19 cellular contexts compared by ENCODE assay signal in the genomic region with DNA sequence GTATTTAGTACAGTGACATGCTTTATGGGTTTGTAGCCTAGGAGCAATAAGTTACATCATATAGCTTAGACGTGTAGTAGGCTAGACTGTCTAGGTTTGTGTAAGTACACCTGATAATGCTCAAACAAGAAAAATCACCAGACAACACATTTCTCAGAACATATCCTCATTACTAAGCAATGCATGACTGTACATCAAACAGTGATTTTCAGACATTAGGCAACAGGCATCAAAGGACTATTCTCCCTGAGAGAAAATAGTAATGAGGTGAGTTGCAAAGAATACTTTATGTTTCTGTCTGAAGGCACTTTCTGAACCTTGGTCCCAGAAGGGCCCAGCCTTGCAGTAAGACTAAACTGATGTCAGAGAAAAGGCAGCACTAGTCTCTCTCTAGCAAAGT. TPM values are rescaled to one million over a fixed set of nuclear protein-coding genes. Genes with fewer than 3 reads are reported as not detected.
"Had no signal": no experiment of that assay in that cellular context is flagged by ENCODE, and none has a peak within 500 bp of the region (broad histone marks: within the 10 kb centered on the region; RNA-seq: fewer than 3 reads in every experiment).

No MANE protein-coding gene starts in this region.

- ATAC-seq: esophagus mucosa; left cardiac atrium; lower lobe of right lung; right cardiac atrium; stimulated activated effector memory CD8-positive, alpha-beta T cell treated with anti-CD3 and anti-CD28 coated beads, Interleukin-12 subunit alpha, Interleukin-12 subunit beta, amount 100 ng/mL, for 72 hours; upper lobe of right lung had no signal

- DNase-seq: activated B cell treated with CpG ODN at 0.5 μM for 24 hours; activated CD4-positive, alpha-beta memory T cell treated with anti-CD3 and anti-CD28 coated beads for 36 hours; activated CD4-positive, alpha-beta T cell treated with anti-CD3 and anti-CD28 coated beads for 4 hours; activated T-cell treated with anti-CD3 and anti-CD28 coated beads for 4 hours; caudate nucleus; dorsolateral prefrontal cortex; left cardiac atrium; lower lobe of right lung; right cardiac atrium; stimulated activated CD4-positive, alpha-beta T cell treated with anti-CD3 and anti-CD28 coated beads, Interleukin-4, amount 100 ng/mL, for 24 hours; testis; upper lobe of right lung had no signal

- H3K27ac Mint-ChIP-seq: activated B cell treated with CpG ODN at 0.5 μM for 24 hours; activated CD4-positive, alpha-beta memory T cell treated with anti-CD3 and anti-CD28 coated beads for 36 hours; activated naive CD8-positive, alpha-beta T cell; progenitor cell of endocrine pancreas; stimulated activated effector memory CD8-positive, alpha-beta T cell treated with anti-CD3 and anti-CD28 coated beads, Interleukin-12 subunit alpha, Interleukin-12 subunit beta, amount 100 ng/mL, for 72 hours had no signal

- H3K4me3 Mint-ChIP-seq: activated B cell treated with CpG ODN at 0.5 μM for 24 hours; activated CD4-positive, alpha-beta memory T cell treated with anti-CD3 and anti-CD28 coated beads for 36 hours; activated naive CD8-positive, alpha-beta T cell; stimulated activated effector memory CD8-positive, alpha-beta T cell treated with anti-CD3 and anti-CD28 coated beads, Interleukin-12 subunit alpha, Interleukin-12 subunit beta, amount 100 ng/mL, for 72 hours had no signal

- H3K36me3 Mint-ChIP-seq: activated CD4-positive, alpha-beta memory T cell treated with anti-CD3 and anti-CD28 coated beads for 36 hours; activated naive CD8-positive, alpha-beta T cell; stimulated activated effector memory CD8-positive, alpha-beta T cell treated with anti-CD3 and anti-CD28 coated beads, Interleukin-12 subunit alpha, Interleukin-12 subunit beta, amount 100 ng/mL, for 72 hours had no signal

- H3K36me3 ChIP-seq: lower lobe of right lung, upper lobe of right lung had no signal

- H3K27ac ChIP-seq: lower lobe of right lung, testis, upper lobe of right lung had no signal

- H3K4me1 ChIP-seq: lower lobe of right lung, testis, upper lobe of right lung had no signal

- H3K4me3 ChIP-seq: dorsolateral prefrontal cortex, lower lobe of right lung, skin epidermis, testis, upper lobe of right lung had no signal

- H3K27me3 ChIP-seq: dorsolateral prefrontal cortex, testis, upper lobe of right lung had no signal

- H3K4me1 Mint-ChIP-seq: activated B cell treated with CpG ODN at 0.5 μM for 24 hours; stimulated activated effector memory CD8-positive, alpha-beta T cell treated with anti-CD3 and anti-CD28 coated beads, Interleukin-12 subunit alpha, Interleukin-12 subunit beta, amount 100 ng/mL, for 72 hours had no signal

- H3K9me3 ChIP-seq: lower lobe of right lung, testis, upper lobe of right lung had no signal

- H3K27me3 Mint-ChIP-seq: activated B cell treated with CpG ODN at 0.5 μM for 24 hours; activated CD4-positive, alpha-beta memory T cell treated with anti-CD3 and anti-CD28 coated beads for 36 hours; activated naive CD8-positive, alpha-beta T cell had no signal

RNA-seq across cellular contexts. Expression of gene SYT10, which starts 48.4 kb away (rescaled TPM):
- total RNA-seq: activated B cell treated with CpG ODN at 0.5 μM for 24 hours; activated CD4-positive, alpha-beta memory T cell treated with anti-CD3 and anti-CD28 coated beads for 36 hours; esophagus mucosa; osteoblast; T-helper 2 cell treated with Interferon-gamma antibody and Interleukin-4, amounts not matched to agents 100 ng/mL and 5 ng/mL, for 36 hours; upper lobe of right lung had no signal
